ENCODE assay signal across 8 cellular contexts in genomic region chr16:81514041-81514559, GRCh38.
DNase-seq lines count a peak whose midpoint lies in the region; ATAC-seq lines count a peak whose summit lies in the region.

No MANE protein-coding gene starts in this region.

- peak overlapping the region; percentile 71 to 77 for H3K27ac Mint-ChIP-seq in natural killer cell treated with Interleukin-12 subunit alpha and Interleukin-12 subunit beta and Interleukin-15 and Interleukin-18, amount 100 ng/mL, for 72 hours

- DNase-seq in UCSD-AML1 (lab: John Stamatoyannopoulos, UW; ENCODE audit: unreplicated experiment) (peak; percentile 47), globus pallidus (ENCODE audit: low spot score) (no peak), H4 (ENCODE audit: low spot score) (no peak), mucosa of gallbladder (ENCODE audit: low spot score) (no peak)
- no peak for DNase-seq in natural killer cell treated with Interleukin-12 subunit alpha and Interleukin-12 subunit beta and Interleukin-15 and Interleukin-18, amount 100 ng/mL, for 72 hours (ENCODE audit: low spot score)

- H3K4me3 Mint-ChIP-seq in natural killer cell treated with Interleukin-12 subunit alpha and Interleukin-12 subunit beta and Interleukin-15 and Interleukin-18, amount 100 ng/mL, for 72 hours = peak overlapping the region; percentile 50

- peaks cover 28 to 31% of the 10 kb centered on the region in 2 donors for H3K4me1 Mint-ChIP-seq in natural killer cell treated with Interleukin-12 subunit alpha and Interleukin-12 subunit beta and Interleukin-15 and Interleukin-18, amount 100 ng/mL, for 72 hours (ENCODE audit: low read depth in 2 of 2)

- no peaks in the 10 kb centered on the region for H3K36me3 Mint-ChIP-seq in natural killer cell treated with Interleukin-12 subunit alpha and Interleukin-12 subunit beta and Interleukin-15 and Interleukin-18, amount 100 ng/mL, for 72 hours

- no peaks in the 10 kb centered on the region for H3K27me3 Mint-ChIP-seq in natural killer cell treated with Interleukin-12 subunit alpha and Interleukin-12 subunit beta and Interleukin-15 and Interleukin-18, amount 100 ng/mL, for 72 hours

- no peaks in the 10 kb centered on the region for H3K9me3 Mint-ChIP-seq in natural killer cell treated with Interleukin-12 subunit alpha and Interleukin-12 subunit beta and Interleukin-15 and Interleukin-18, amount 100 ng/mL, for 72 hours

- ATAC-seq in GM18907 (IDR thresholded peaks at IDR 0.05; ENCODE audit: unreplicated experiment) (peak; percentile 75), HG02763 (IDR thresholded peaks at IDR 0.05; ENCODE audit: unreplicated experiment) (peak; percentile 62), GM18520 (IDR thresholded peaks at IDR 0.05; ENCODE audit: unreplicated experiment) (no peak)
- peak in 1 of 2 donors; percentile 52 for ATAC-seq in natural killer cell treated with Interleukin-12 subunit alpha and Interleukin-12 subunit beta and Interleukin-15 and Interleukin-18, amount 100 ng/mL, for 72 hours
